In genomic region chr1:16237343-16237830, GRCh38 we compare ENCODE assay signal across 8 cellular contexts. TPM values are rescaled to one million over a fixed set of nuclear protein-coding genes. Genes with fewer than 3 reads are reported as not detected.
DNase-seq lines count a peak whose midpoint lies in the region; ATAC-seq and TF ChIP-seq lines count a peak whose summit lies in the region.

No MANE protein-coding gene starts in this region.

- H3K9ac ChIP-seq in skeletal muscle satellite cell (ENCODE audit: low read depth, low read length), result peak overlapping the region; percentile 72

- CTCF ChIA-PET in T-cell (lab: Charles Lee), result interaction anchor here (0.9 to 1.6 kb wide), 2 partner anchors 17 to 158 kb away, joined by 3 to 5 read pairs; no protein-coding TSS in a partner anchor

- peak; percentile 2 for ATAC-seq in GM21390 (IDR thresholded peaks at IDR 0.05; ENCODE audit: unreplicated experiment)
- ATAC-seq in T-cell (replicated peaks in 1 of 4), result no peak
- no peak for ATAC-seq in mucosa of descending colon

- H3K9me3 ChIP-seq in skeletal muscle satellite cell (replicated peaks; ENCODE audit: low read length) (no peaks in the 10 kb centered on the region), mucosa of descending colon (no peaks in the 10 kb centered on the region)

- H3K27me3 Mint-ChIP-seq in T-cell, result no peaks in the 10 kb centered on the region

- H3K4me3 Mint-ChIP-seq in T-cell, result peak overlapping the region; percentile 80 to 88 (median 81)

- H3K36me3 ChIP-seq in skeletal muscle satellite cell (ENCODE audit: insufficient read depth, low read length) (no peaks in the 10 kb centered on the region), mucosa of descending colon (ENCODE audit: low read depth) (no peaks in the 10 kb centered on the region)

- peak overlapping the region; percentile 63 to 74 for H3K4me3 ChIP-seq in foreskin fibroblast (ENCODE audit: low read depth in 1 of 2, low read length in 2 of 2)
- peak overlapping the region; percentile 69 for H3K4me3 ChIP-seq in skeletal muscle satellite cell (ENCODE audit: low read length)
- H3K4me3 ChIP-seq in mucosa of descending colon, result no peak overlapping the region

- TF ChIP-seq CTCF in foreskin fibroblast (IDR thresholded peaks at IDR 0.05; ENCODE audit: low read depth, low read length), result no peak
- TF ChIP-seq CTCF in GM13977 (IDR thresholded peaks at IDR 0.05; ENCODE audit: extremely low read depth, insufficient read depth, missing control alignments), result no peak
- no peak for TF ChIP-seq CTCF in mucosa of descending colon (IDR thresholded peaks at IDR 0.05)

- no peaks in the 10 kb centered on the region for H3K9me3 Mint-ChIP-seq in T-cell

- DNase-seq in T-cell (no peak), foreskin fibroblast (peak; percentile 37 to 65), GM13977 (ENCODE audit: low spot score) (no peak), ureter (ENCODE audit: low spot score) (no peak), mucosa of descending colon (no peak), NOMO-1 (lab: John Stamatoyannopoulos, UW; ENCODE audit: unreplicated experiment in 2 of 2) (no peak)

- H3K4me1 ChIP-seq in skeletal muscle satellite cell (ENCODE audit: control insufficient read depth, insufficient read depth, low read length), result peaks cover 21% of the 10 kb centered on the region
- H3K4me1 ChIP-seq in mucosa of descending colon (ENCODE audit: low read depth), result peaks cover 18% of the 10 kb centered on the region

- H3K27ac Mint-ChIP-seq in T-cell, result peak overlapping the region; percentile 94 to 96

- peaks cover 4% of the 10 kb centered on the region for H3K36me3 Mint-ChIP-seq in T-cell

- in situ Hi-C loops in GM13977 (cut with MboI; ENCODE audit: low pct_unique_long_range_greater_than_20kb, low sequenced_read_pairs, unreplicated experiment), result loop anchor here (25.0 kb wide), 1 partner anchor 375 kb away; the partner anchor contains the start of gene NBPF1

- H3K27me3 ChIP-seq in skeletal muscle satellite cell (ENCODE audit: control insufficient read depth, insufficient read depth, low read length), result no peaks in the 10 kb centered on the region

- POLR2A ChIA-PET in T-cell (lab: Charles Lee), result interaction anchor here in 1 of 2 donors (1.0 kb wide), 1 partner anchor 20 kb away, joined by 3 read pairs; no protein-coding TSS in a partner anchor

- intact Hi-C loops in mucosa of descending colon (cut with DNase I, micrococcal nuclease), result no loop called here

- peaks cover 24 to 32% (median 27%) of the 10 kb centered on the region in 3 donors for H3K4me1 Mint-ChIP-seq in T-cell

- H3K4me2 ChIP-seq in skeletal muscle satellite cell (ENCODE audit: low read length), result peak overlapping the region; percentile 84

RNA-seq across cellular contexts. Expression of gene CPLANE2, which starts 0.4 kb away (rescaled TPM):
- total RNA-seq in T-cell (10 to 100 TPM in 3 of 5 donors, 1 to 10 TPM in 2; 6.6 to 13.2 (median 11.3) TPM), ureter (9.0 TPM), mucosa of descending colon (1 to 10 TPM; 5.3 to 9.9 (median 5.9) TPM)
- 7.6 and 10.9 TPM in 2 replicates for total RNA-seq in skeletal muscle satellite cell (2012; rRNA removed)

RNA-seq across cellular contexts. Expression of gene ARHGEF19, which starts 24.9 kb away (rescaled TPM):
- total RNA-seq in T-cell (10 to 100 TPM in 3 of 5 donors, 1 to 10 TPM in 2; 7.0 to 17.6 (median 12.3) TPM), ureter (24.8 TPM), mucosa of descending colon (10 to 100 TPM in 1 of 3 donors, 1 to 10 TPM in 2; 5.3 to 13.3 (median 9.0) TPM)
- 4.6 and 4.8 TPM in 2 replicates for total RNA-seq in skeletal muscle satellite cell (2012; rRNA removed)

Comparison
In these comparisons a context has a peak if more than half of its experiments do, and no peak if none do; other contexts are left out.
1. DNase-seq: peak in foreskin fibroblast (2 of 2); none in T-cell (0 of 34), GM13977 (single experiment), ureter (single experiment), mucosa of descending colon (0 of 3) and NOMO-1 (0 of 2).